8 cellular contexts compared by ENCODE assay signal in the genomic region with DNA sequence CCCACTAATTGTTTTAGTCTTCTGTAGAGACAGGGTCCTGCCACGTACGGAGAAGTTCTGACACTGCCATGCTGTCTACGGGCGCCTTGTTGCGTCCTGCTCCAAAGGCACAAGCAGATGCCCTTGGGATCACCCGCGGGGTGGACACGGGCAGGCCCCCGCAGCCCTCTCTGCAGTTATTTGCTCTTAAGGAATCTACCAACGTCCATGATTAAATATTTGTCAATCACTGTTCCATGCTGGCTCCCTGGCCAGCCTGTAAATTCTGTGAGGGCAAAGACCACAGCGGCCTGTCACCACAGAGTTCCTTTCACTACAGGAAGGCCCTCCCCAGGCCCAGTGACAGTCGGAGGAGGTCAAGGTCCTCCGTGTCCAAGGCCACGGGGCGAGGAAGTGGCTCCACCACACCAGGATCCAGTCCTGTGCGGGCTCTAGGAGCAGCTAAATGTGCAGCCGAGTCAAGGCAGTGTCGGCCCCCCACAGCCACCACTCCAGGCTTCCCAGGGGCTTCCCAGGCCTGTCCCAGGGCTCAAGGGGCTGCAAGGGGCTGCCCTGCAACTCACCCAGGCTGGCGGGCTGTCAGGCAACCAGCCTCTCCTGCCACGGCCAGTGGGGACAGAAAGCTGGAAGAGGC. TPM values are rescaled to one million over a fixed set of nuclear protein-coding genes. Genes with fewer than 3 reads are reported as not detected.
DNase-seq lines count a peak whose midpoint lies in the region; ATAC-seq and TF ChIP-seq lines count a peak whose summit lies in the region.

No MANE protein-coding gene starts in this region.

- H3K27me3 Mint-ChIP-seq in nephron (ENCODE audit: low read depth), result no peaks in the 10 kb centered on the region

- peaks cover 51% of the 10 kb centered on the region for H4K20me1 ChIP-seq in MM.1S (ENCODE audit: insufficient read depth, low read length)

- peak overlapping the region; percentile 100 for H3K27ac ChIP-seq in C4-2B
- peak overlapping the region; percentile 92 for H3K27ac ChIP-seq in MM.1S (ENCODE audit: low read length)
- no peak overlapping the region for H3K27ac ChIP-seq in ectodermal cell (ENCODE audit: insufficient read depth, low read depth, low read length, poor library complexity, severe bottlenecking)

- H3K36me3 ChIP-seq in MM.1S (replicated peaks; ENCODE audit: insufficient read depth, low read length) (peaks cover 16% of the 10 kb centered on the region), ectodermal cell (ENCODE audit: control insufficient read depth, insufficient read depth, low read length) (no peaks in the 10 kb centered on the region)

- H3K4me2 ChIP-seq in MM.1S (ENCODE audit: low read depth, low read length), result peak overlapping the region; percentile 98

- H3K4me1 Mint-ChIP-seq in nephron, result peaks cover 33% of the 10 kb centered on the region

- ATAC-seq in HG03108 (IDR thresholded peaks at IDR 0.05; ENCODE audit: unreplicated experiment), result no peak

- peak overlapping the region; percentile 54 to 89 (median 88) for H3K27ac Mint-ChIP-seq in nephron

- H3K36me3 Mint-ChIP-seq in nephron (ENCODE audit: low read depth), result no peaks in the 10 kb centered on the region

- peak overlapping the region; percentile 99 for H3K9ac ChIP-seq in MM.1S (ENCODE audit: low read length)

- H3K9me3 ChIP-seq in MM.1S (replicated peaks; ENCODE audit: insufficient read depth, low read length) (no peaks in the 10 kb centered on the region), ectodermal cell (ENCODE audit: control insufficient read depth, low read length) (no peaks in the 10 kb centered on the region)

- H3K9me3 Mint-ChIP-seq in nephron, result no peaks in the 10 kb centered on the region

- peaks cover 30% of the 10 kb centered on the region for H3F3A ChIP-seq in MM.1S (ENCODE audit: insufficient read depth, low read length)

- no peaks in the 10 kb centered on the region for H3K9me2 ChIP-seq in MM.1S (replicated peaks; ENCODE audit: insufficient read depth, low read length)

- TF ChIP-seq CTCF in C4-2B (conservative IDR thresholded peaks at IDR 0.05) (no peak), MM.1S (IDR thresholded peaks at IDR 0.05; ENCODE audit: low read length) (no peak), nephron (IDR thresholded peaks at IDR 0.05; ENCODE audit: unreplicated experiment in 3 of 3) (no peak)

- H3K27me3 ChIP-seq in MM.1S (replicated peaks; ENCODE audit: insufficient read depth, low read length), result peaks cover 3% of the 10 kb centered on the region; the same call in 1 of the 2 replicates
- no peaks in the 10 kb centered on the region for H3K27me3 ChIP-seq in ectodermal cell (ENCODE audit: control insufficient read depth, insufficient read depth, low read length, poor library complexity, severe bottlenecking)

- H2AFZ ChIP-seq in MM.1S (ENCODE audit: low read length), result no peak overlapping the region

- H3K79me2 ChIP-seq in MM.1S (ENCODE audit: low read length), result peaks cover 74% of the 10 kb centered on the region

- no peak for DNase-seq in MM.1S
- no peak for DNase-seq in NAMALWA (ENCODE audit: low spot score)
- DNase-seq in germinal center (ENCODE audit: low spot score), result no peak
- DNase-seq in LoVo (ENCODE audit: low spot score), result no peak

- H3K4me3 Mint-ChIP-seq in nephron, result peak overlapping the region; percentile 82 to 83 (median 83)

- 90 to 91% methylated on average over 20 of the region's 20 CpGs for WGBS in ectodermal cell, 2 experiments

- peak overlapping the region; percentile 90 for H3K4me3 ChIP-seq in MM.1S (ENCODE audit: low read length)
- peak overlapping the region; percentile 81 for H3K4me3 ChIP-seq in ectodermal cell (ENCODE audit: insufficient read depth, low read depth, low read length)

- H3K4me1 ChIP-seq in MM.1S (ENCODE audit: low read length), result peaks cover 19% of the 10 kb centered on the region
- peaks cover 19% of the 10 kb centered on the region for H3K4me1 ChIP-seq in ectodermal cell (ENCODE audit: control insufficient read depth, insufficient read depth, low read length)

RNA-seq across cellular contexts. Expression of gene RNF126, which starts 2.1 kb away (rescaled TPM):
- 44.2 TPM for polyA plus RNA-seq in ectodermal cell (2013, experiment 1 of 4)
- 48.1 TPM for polyA plus RNA-seq in ectodermal cell (2013, experiment 2 of 4)
- polyA plus RNA-seq in ectodermal cell (2013, experiment 3 of 4), result 51.1 TPM
- polyA plus RNA-seq in ectodermal cell (2013, experiment 4 of 4), result 47.9 TPM

RNA-seq across cellular contexts. Expression of gene FSTL3, which starts 15.3 kb away (rescaled TPM):
- polyA plus RNA-seq in ectodermal cell (2013, experiment 1 of 4), result 7.5 TPM
- polyA plus RNA-seq in ectodermal cell (2013, experiment 2 of 4), result 7.2 TPM
- polyA plus RNA-seq in ectodermal cell (2013, experiment 3 of 4), result 8.0 TPM
- 7.2 TPM for polyA plus RNA-seq in ectodermal cell (2013, experiment 4 of 4)

RNA-seq across cellular contexts. Expression of gene FGF22, which starts 21.2 kb away (rescaled TPM):
- 0.43 TPM for polyA plus RNA-seq in ectodermal cell (2013, experiment 1 of 4)
- 0.34 TPM for polyA plus RNA-seq in ectodermal cell (2013, experiment 2 of 4)
- 0.53 TPM for polyA plus RNA-seq in ectodermal cell (2013, experiment 3 of 4)
- polyA plus RNA-seq in ectodermal cell (2013, experiment 4 of 4), result 0.20 TPM

RNA-seq across cellular contexts. Expression of gene POLRMT, which starts 27.6 kb away (rescaled TPM):
- 67.1 TPM for polyA plus RNA-seq in ectodermal cell (2013, experiment 1 of 4)
- 67.3 TPM for polyA plus RNA-seq in ectodermal cell (2013, experiment 2 of 4)
- 49.6 TPM for polyA plus RNA-seq in ectodermal cell (2013, experiment 3 of 4)
- polyA plus RNA-seq in ectodermal cell (2013, experiment 4 of 4), result 56.8 TPM

RNA-seq across cellular contexts. Expression of gene PRSS57, which starts 34.3 kb away (rescaled TPM):
- not detected for polyA plus RNA-seq in ectodermal cell (2013, experiment 1 of 4)
- not detected for polyA plus RNA-seq in ectodermal cell (2013, experiment 2 of 4)
- polyA plus RNA-seq in ectodermal cell (2013, experiment 3 of 4), result not detected
- polyA plus RNA-seq in ectodermal cell (2013, experiment 4 of 4), result not detected
